23 cellular contexts compared by ENCODE assay signal in genomic region chr1:204426474-204426873, GRCh38. TPM values are rescaled to one million over a fixed set of nuclear protein-coding genes. Genes with fewer than 3 reads are reported as not detected.
A peak's percentile ranks its signal among the peaks of the same experiment; 100 is the strongest.
DNase-seq lines count a peak whose midpoint lies in the region; ATAC-seq and TF ChIP-seq lines count a peak whose summit lies in the region.
"Had no signal": no experiment of that assay in that cellular context is flagged by ENCODE, and none has a peak within 500 bp of the region (broad histone marks: within the 10 kb centered on the region; RNA-seq: fewer than 3 reads in every experiment).

No MANE protein-coding gene starts in this region.

- intact Hi-C loops in HCT116 (cut with micrococcal nuclease) (no loop called here), Right ventricle myocardium inferior (cut with DNase I) (no loop called here)

- H3K4me3 ChIP-seq in HCT116 (replicated peaks in 1 of 2; ENCODE audit: low read depth in 1 of 2, low read length in 2 of 2) (no peak overlapping the region), RWPE2 (ENCODE audit: severe bottlenecking) (no peak overlapping the region), osteoblast (ENCODE audit: insufficient read depth, low read length) (no peak overlapping the region)
- H3K4me3 ChIP-seq: spleen, upper lobe of left lung had no signal

- TF ChIP-seq CTCF in HCT116 (IDR thresholded peaks at IDR 0.05 in 2 of 3, conservative IDR thresholded peaks at IDR 0.05 in 1 of 3; ENCODE audit: borderline replicate concordance in 1 of 3, insufficient read depth in 1 of 3, low read depth in 2 of 3, low read length in 2 of 3) = no peak
- no peak for TF ChIP-seq CTCF in RWPE2 (IDR thresholded peaks at IDR 0.05; ENCODE audit: poor library complexity, severe bottlenecking)
- no peak for TF ChIP-seq CTCF in endothelial cell (IDR thresholded peaks at IDR 0.05; ENCODE audit: unreplicated experiment)
- TF ChIP-seq CTCF in osteoblast (IDR thresholded peaks at IDR 0.05; ENCODE audit: extremely low read depth, low read depth, low read length) = no peak

- no peak for TF ChIP-seq RAD21 in HCT116 (IDR thresholded peaks at IDR 0.05; ENCODE audit: low read depth)

- H2AFZ ChIP-seq in HCT116 (ENCODE audit: low read depth, low read length, poor library complexity, severe bottlenecking) = no peak overlapping the region
- peak overlapping the region; percentile 10 for H2AFZ ChIP-seq in osteoblast (ENCODE audit: low read length)
- H2AFZ ChIP-seq: parathyroid adenoma had no signal

- no peaks in the 10 kb centered on the region for H3K9me3 Mint-ChIP-seq in endothelial cell (ENCODE audit: unreplicated experiment)
- H3K9me3 Mint-ChIP-seq: activated naive CD4-positive, alpha-beta T cell treated with anti-CD3 and anti-CD28 coated beads, Interleukin-2, amount 50 U/mL, for 24 hours; endodermal cell; natural killer cell treated with Interleukin-12 subunit alpha and Interleukin-12 subunit beta and Interleukin-15 and Interleukin-18, amount 100 ng/mL, for 72 hours had no signal

- H3K9ac ChIP-seq in HCT116 (ENCODE audit: low read length) = no peak overlapping the region
- H3K9ac ChIP-seq: parathyroid adenoma had no signal

- no peaks in the 10 kb centered on the region for H3K9me2 ChIP-seq in HCT116 (ENCODE audit: insufficient read depth)

- H3K4me2 ChIP-seq in HCT116 (ENCODE audit: low read length) (peak overlapping the region; percentile 38), osteoblast (ENCODE audit: insufficient read depth, low read length) (peak overlapping the region; percentile 40)

- peaks cover 78% of the 10 kb centered on the region for H3K36me3 Mint-ChIP-seq in endothelial cell (ENCODE audit: low read depth, unreplicated experiment)

- H3K79me2 ChIP-seq in HCT116 (ENCODE audit: insufficient read depth, low read length) = no peaks in the 10 kb centered on the region
- H3K79me2 ChIP-seq in osteoblast (ENCODE audit: insufficient read depth, low read length) = no peaks in the 10 kb centered on the region
- H3K79me2 ChIP-seq: parathyroid adenoma had no signal

- H3K4me1 ChIP-seq in HCT116 (ENCODE audit: control insufficient read depth in 1 of 2, insufficient read depth in 2 of 2, low read length in 2 of 2) (peaks cover 7 to 29% of the 10 kb centered on the region in 2 experiments), RWPE2 (ENCODE audit: insufficient read depth, poor library complexity, severe bottlenecking) (peaks cover 21% of the 10 kb centered on the region), osteoblast (ENCODE audit: insufficient read depth, low read length) (peaks cover 21% of the 10 kb centered on the region)
- H3K4me1 ChIP-seq: parathyroid adenoma had no signal

- TF ChIP-seq POLR2A in HCT116 (IDR thresholded peaks at IDR 0.05; ENCODE audit: borderline replicate concordance, extremely low read depth, insufficient read depth, insufficient read length) = no peak

- H3K36me3 ChIP-seq in HCT116 (ENCODE audit: control insufficient read depth in 1 of 2, insufficient read depth in 2 of 2, low read length in 2 of 2) (peaks cover 0 to 7% of the 10 kb centered on the region in 2 experiments; a peak in 1 of 4 replicates), RWPE2 (ENCODE audit: low read depth) (peaks cover 4% of the 10 kb centered on the region; the same call in 1 of the 2 replicates), osteoblast (ENCODE audit: insufficient read depth, low read length) (no peaks in the 10 kb centered on the region)

- BruUV-seq in HCT116 (replicated peaks; lab: Mats Ljungman, UMichigan) = no TSS peak

- H3K27ac ChIP-seq in HCT116 (ENCODE audit: low read depth, low read length) = no peak overlapping the region
- H3K27ac ChIP-seq in RWPE2 (ENCODE audit: poor library complexity, severe bottlenecking) = peak overlapping the region; percentile 33
- peak overlapping the region; percentile 40 for H3K27ac ChIP-seq in osteoblast (ENCODE audit: low read depth, low read length)
- H3K27ac ChIP-seq: parathyroid adenoma had no signal

- CTCF ChIA-PET in HCT116 (lab: Charles Lee) = no interaction called here

- peaks cover 4% of the 10 kb centered on the region for H3K27me3 Mint-ChIP-seq in endothelial cell (ENCODE audit: unreplicated experiment)
- H3K27me3 Mint-ChIP-seq: activated naive CD4-positive, alpha-beta T cell treated with anti-CD3 and anti-CD28 coated beads, Interleukin-2, amount 50 U/mL, for 24 hours; natural killer cell treated with Interleukin-12 subunit alpha and Interleukin-12 subunit beta and Interleukin-15 and Interleukin-18, amount 100 ng/mL, for 72 hours had no signal

- H4K20me1 ChIP-seq in HCT116 (ENCODE audit: insufficient read depth) (no peaks in the 10 kb centered on the region), osteoblast (ENCODE audit: insufficient read depth, low read length) (no peaks in the 10 kb centered on the region)

- peak overlapping the region; percentile 34 for H3K27ac Mint-ChIP-seq in endothelial cell (ENCODE audit: unreplicated experiment)
- H3K27ac Mint-ChIP-seq: activated naive CD4-positive, alpha-beta T cell treated with anti-CD3 and anti-CD28 coated beads, Interleukin-2, amount 50 U/mL, for 24 hours; endodermal cell; natural killer cell treated with Interleukin-12 subunit alpha and Interleukin-12 subunit beta and Interleukin-15 and Interleukin-18, amount 100 ng/mL, for 72 hours had no signal

- RAD21 ChIA-PET in HCT116 (lab: Charles Lee; ENCODE audit: low non-redundant PET in 1 of 2, low total read pairs in 2 of 2, uncharacterized antibody in 2 of 2, unreplicated experiment in 2 of 2) = no interaction called here

- DNase-seq in HCT116 (ENCODE audit: low read depth, low spot score) (no peak), RWPE2 (ENCODE audit: low spot score) (no peak), endothelial cell (ENCODE audit: low spot score) (no peak), osteoblast (ENCODE audit: insufficient read length, low spot score, missing footprints) (no peak), Right ventricle myocardium inferior (ENCODE audit: missing footprints) (no peak), NCI-H1436 (lab: John Stamatoyannopoulos, UW) (no peak)
- DNase-seq: activated CD4-positive, alpha-beta T cell treated with anti-CD3 and anti-CD28 coated beads, Interleukin-2, amount 50 U/mL, for 1 hour; aorta; cortex of kidney; DMS153; endodermal cell; GOT3; NCI-H2107; right cardiac atrium; Right ventricle myocardium superior; spleen; T1000 had no signal

- peaks cover 3% of the 10 kb centered on the region for H3K4me1 Mint-ChIP-seq in endothelial cell (ENCODE audit: unreplicated experiment)
- H3K4me1 Mint-ChIP-seq: endodermal cell had no signal

- H3K9me3 ChIP-seq in HCT116 (ENCODE audit: control insufficient read depth in 1 of 2, insufficient read depth in 1 of 2, low read depth in 1 of 2, low read length in 2 of 2) = no peaks in the 10 kb centered on the region
- no peaks in the 10 kb centered on the region for H3K9me3 ChIP-seq in RWPE2 (ENCODE audit: severe bottlenecking)
- H3K9me3 ChIP-seq in osteoblast (ENCODE audit: low read depth, low read length) = no peaks in the 10 kb centered on the region
- H3K9me3 ChIP-seq: spleen, upper lobe of left lung had no signal

- no peak for ATAC-seq in HCT116
- no peak for ATAC-seq in RWPE2 (ENCODE audit: low read depth)
- ATAC-seq in Right ventricle myocardium inferior = no peak
- ATAC-seq in GM21423 (IDR thresholded peaks at IDR 0.05; ENCODE audit: unreplicated experiment) = no peak
- no peak for ATAC-seq in GM21390 (IDR thresholded peaks at IDR 0.05; ENCODE audit: unreplicated experiment)
- ATAC-seq: right cardiac atrium had no signal

- H3K27me3 ChIP-seq in HCT116 (ENCODE audit: insufficient read depth, low read length) (no peaks in the 10 kb centered on the region), RWPE2 (ENCODE audit: insufficient read depth, poor library complexity, severe bottlenecking) (no peaks in the 10 kb centered on the region), osteoblast (ENCODE audit: insufficient read depth, low read length) (peaks cover 3% of the 10 kb centered on the region)
- H3K27me3 ChIP-seq: spleen, upper lobe of left lung had no signal

- POLR2A ChIA-PET in HCT116 (lab: Charles Lee) = no interaction called here

- H3K4me3 Mint-ChIP-seq in endothelial cell (ENCODE audit: unreplicated experiment) = peak overlapping the region; percentile 65
- H3K4me3 Mint-ChIP-seq: activated naive CD4-positive, alpha-beta T cell treated with anti-CD3 and anti-CD28 coated beads, Interleukin-2, amount 50 U/mL, for 24 hours; endodermal cell; natural killer cell treated with Interleukin-12 subunit alpha and Interleukin-12 subunit beta and Interleukin-15 and Interleukin-18, amount 100 ng/mL, for 72 hours had no signal

TF ChIP-seq in HCT116, 20 proteins besides CTCF, POLR2A, EP300 and RAD21 (continues in another document):
- TF ChIP-seq ELF1 (IDR thresholded peaks at IDR 0.05; ENCODE audit: borderline replicate concordance, low read depth) (no peak), ZNF274 (IDR thresholded peaks at IDR 0.05; ENCODE audit: low read depth, low read length) (no peak), CEBPB (IDR thresholded peaks at IDR 0.05; ENCODE audit: low read depth) (no peak), EGR1 (IDR thresholded peaks at IDR 0.05; ENCODE audit: low read depth) (no peak), SRF (IDR thresholded peaks at IDR 0.05; ENCODE audit: low read depth) (no peak), SIN3A (IDR thresholded peaks at IDR 0.05; ENCODE audit: low read depth) (no peak), POLR2AphosphoS5 (IDR thresholded peaks at IDR 0.05; ENCODE audit: low read depth, low read length) (no peak), ATF3 (IDR thresholded peaks at IDR 0.05) (no peak)
- TF ChIP-seq, protein P1, sequence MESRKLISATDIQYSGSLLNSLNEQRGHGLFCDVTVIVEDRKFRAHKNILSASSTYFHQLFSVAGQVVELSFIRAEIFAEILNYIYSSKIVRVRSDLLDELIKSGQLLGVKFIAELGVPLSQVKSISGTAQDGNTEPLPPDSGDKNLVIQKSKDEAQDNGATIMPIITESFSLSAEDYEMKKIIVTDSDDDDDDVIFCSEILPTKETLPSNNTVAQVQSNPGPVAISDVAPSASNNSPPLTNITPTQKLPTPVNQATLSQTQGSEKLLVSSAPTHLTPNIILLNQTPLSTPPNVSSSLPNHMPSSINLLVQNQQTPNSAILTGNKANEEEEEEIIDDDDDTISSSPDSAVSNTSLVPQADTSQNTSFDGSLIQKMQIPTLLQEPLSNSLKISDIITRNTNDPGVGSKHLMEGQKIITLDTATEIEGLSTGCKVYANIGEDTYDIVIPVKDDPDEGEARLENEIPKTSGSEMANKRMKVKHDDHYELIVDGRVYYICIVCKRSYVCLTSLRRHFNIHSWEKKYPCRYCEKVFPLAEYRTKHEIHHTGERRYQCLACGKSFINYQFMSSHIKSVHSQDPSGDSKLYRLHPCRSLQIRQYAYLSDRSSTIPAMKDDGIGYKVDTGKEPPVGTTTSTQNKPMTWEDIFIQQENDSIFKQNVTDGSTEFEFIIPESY (IDR thresholded peaks at IDR 0.05; ENCODE audit: extremely low read depth, insufficient replicate concordance, low read length) = no peak

RNA-seq across cellular contexts. Expression of gene PPP1R15B, which starts 14.9 kb away (rescaled TPM):
- total RNA-seq in HCT116 (2021; ENCODE audit: unreplicated experiment) (69.3 TPM), endothelial cell (ENCODE audit: unreplicated experiment) (43.2 TPM), osteoblast (21.5 and 23.9 TPM in 2 replicates), Right ventricle myocardium inferior (21.0 TPM)
- 22.4 and 25.6 TPM in 2 replicates for polyA plus RNA-seq in HCT116 (2012)
